13 cellular contexts compared by ENCODE assay signal in the genomic region with DNA sequence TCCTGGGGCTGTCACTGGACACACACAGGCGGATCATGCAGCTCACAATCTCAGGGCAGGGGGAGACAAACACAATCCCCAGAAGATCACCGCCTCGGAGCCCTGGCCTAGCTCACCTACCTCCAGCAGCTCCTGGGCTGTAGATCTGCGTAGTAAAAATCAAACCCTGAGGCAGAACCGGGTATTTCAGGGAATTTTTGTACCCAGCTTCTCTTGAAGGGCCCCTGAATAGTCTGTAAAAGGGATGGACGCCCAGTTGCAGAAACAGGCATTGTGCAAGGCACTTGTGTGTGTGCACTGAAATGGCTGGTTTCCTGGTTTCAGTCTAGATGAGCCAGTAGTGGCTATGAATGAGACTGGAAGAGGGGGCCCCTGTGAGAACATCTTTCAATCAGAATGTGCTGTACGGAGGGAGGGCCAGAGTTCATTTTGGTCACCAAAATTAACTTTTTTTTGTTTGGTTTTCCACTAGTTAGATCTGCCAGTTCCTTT. TPM values are rescaled to one million over a fixed set of nuclear protein-coding genes. Genes with fewer than 3 reads are reported as not detected.
A peak's percentile ranks its signal among the peaks of the same experiment; 100 is the strongest.
DNase-seq lines count a peak whose midpoint lies in the region; ATAC-seq, FAIRE-seq and TF ChIP-seq lines count a peak whose summit lies in the region.
"Had no signal": no experiment of that assay in that cellular context is flagged by ENCODE, and none has a peak within 500 bp of the region (broad histone marks: within the 10 kb centered on the region; RNA-seq: fewer than 3 reads in every experiment).

No MANE protein-coding gene starts in this region.

- no peaks in the 10 kb centered on the region for H3K9me2 ChIP-seq in MM.1S (replicated peaks; ENCODE audit: insufficient read depth, low read length)

- TF ChIP-seq CTCF in natural killer cell (IDR thresholded peaks at IDR 0.05) (no peak), K562 (IDR thresholded peaks at IDR 0.05 in 2 of 3, conservative IDR thresholded peaks at IDR 0.05 in 1 of 3; ENCODE audit: insufficient read depth in 2 of 3, low read depth in 1 of 3, low read length in 3 of 3) (peak; percentile 52 to 55 (median 52); a peak in 4 of 6 replicates), HepG2 (CRISPR knock-in tag; IDR thresholded peaks at IDR 0.05) (no peak; the same call in 1 of the 2 replicates), MM.1S (IDR thresholded peaks at IDR 0.05; ENCODE audit: low read length) (no peak), sigmoid colon (IDR thresholded peaks at IDR 0.05) (no peak)

- H3K4me2 ChIP-seq in K562 (ENCODE audit: insufficient read depth, low read length) (no peak overlapping the region), HepG2 (ENCODE audit: low read depth, low read length) (no peak overlapping the region), MM.1S (ENCODE audit: low read depth, low read length) (no peak overlapping the region)

- H3K36me3 ChIP-seq in K562 (ENCODE audit: control insufficient read depth, insufficient read depth, low read length) (peaks cover 21% of the 10 kb centered on the region; the same call in 1 of the 3 replicates), HepG2 (replicated peaks in 1 of 2; ENCODE audit: control insufficient read depth in 1 of 2, insufficient read depth in 2 of 2, low read length in 2 of 2) (peaks cover 7 to 22% of the 10 kb centered on the region in 2 experiments), MM.1S (replicated peaks; ENCODE audit: insufficient read depth, low read length) (no peaks in the 10 kb centered on the region; the same call in 1 of the 2 replicates), sigmoid colon (peaks cover 12 to 28% (median 19%) of the 10 kb centered on the region in 4 donors)

- H4K20me1 ChIP-seq in K562 (replicated peaks; ENCODE audit: control insufficient read depth, insufficient read depth, low read length) (peaks cover 4% of the 10 kb centered on the region; the same call in 1 of the 2 replicates), HepG2 (ENCODE audit: insufficient read depth, low read length) (0 out of 2 replicates have a peak, but pooled peaks cover 5% of the 10 kb centered on the region), MM.1S (ENCODE audit: insufficient read depth, low read length) (no peaks in the 10 kb centered on the region)

- BruUV-seq in K562 (replicated peaks; lab: Mats Ljungman, UMichigan) = TSS peak; percentile 30
- BruUV-seq in HepG2 (replicated peaks; lab: Mats Ljungman, UMichigan) = no TSS peak

- H3K4me1 Mint-ChIP-seq in natural killer cell = peaks cover 16 to 17% of the 10 kb centered on the region in 2 donors
- peaks cover 16% of the 10 kb centered on the region in 2 donors for H3K4me1 Mint-ChIP-seq in natural killer cell treated with Interleukin-12 subunit alpha and Interleukin-12 subunit beta and Interleukin-15 and Interleukin-18, amount 100 ng/mL, for 72 hours (ENCODE audit: low read depth in 2 of 2)

- no peaks in the 10 kb centered on the region for H3K79me2 ChIP-seq in K562 (ENCODE audit: control insufficient read depth, insufficient read depth, low read length)
- no peaks in the 10 kb centered on the region for H3K79me2 ChIP-seq in HepG2 (ENCODE audit: insufficient read depth, low read length)
- H3K79me2 ChIP-seq in MM.1S (ENCODE audit: low read length) = no peaks in the 10 kb centered on the region

- no peak overlapping the region for H2AFZ ChIP-seq in K562 (ENCODE audit: low read depth, low read length)
- H2AFZ ChIP-seq in HepG2 (ENCODE audit: low read length) = no peak overlapping the region
- H2AFZ ChIP-seq in MM.1S (ENCODE audit: low read length) = no peak overlapping the region

- POLR2A ChIA-PET in K562 (lab: Yijun Ruan, JAX) = interaction anchor here (0.6 to 1.1 kb wide), 6 partner anchors 8 to 88 kb away, joined by 3 to 4 read pairs (median 3); no protein-coding TSS in a partner anchor
- POLR2A ChIA-PET in HepG2 (lab: Yijun Ruan, JAX) = interaction anchor here (0.8 kb wide), 1 partner anchor 88 kb away, joined by 3 read pairs; no protein-coding TSS in a partner anchor

- FAIRE-seq in K562 (lab: Jason Lieb, UNC) (peak; percentile 44), HepG2 (lab: Jason Lieb, UNC) (no peak)

- WGBS in K562 (ENCODE audit: insufficient coverage, low coverage, missing lambda C conversion rate) = 40% methylated on average over 7 of the region's 7 CpGs
- WGBS in HepG2 (ENCODE audit: low lambda C conversion rate) = 65% methylated on average over 7 of the region's 7 CpGs
- WGBS in sigmoid colon, 2 donors = 71 to 74% methylated on average over 7 of the region's 7 CpGs

- no peaks in the 10 kb centered on the region for H3K27me3 ChIP-seq in K562 (ENCODE audit: control insufficient read depth in 2 of 2, insufficient read depth in 2 of 2, low read length in 2 of 2)
- H3K27me3 ChIP-seq in HepG2 (ENCODE audit: control insufficient read depth in 1 of 2, insufficient read depth in 2 of 2, low read length in 2 of 2) = no peaks in the 10 kb centered on the region
- peaks cover 10% of the 10 kb centered on the region for H3K27me3 ChIP-seq in MM.1S (replicated peaks; ENCODE audit: insufficient read depth, low read length)
- H3K27me3 ChIP-seq in sigmoid colon = no peaks in the 10 kb centered on the region

- no peaks in the 10 kb centered on the region for H3K9me3 ChIP-seq in K562 (replicated peaks; ENCODE audit: control insufficient read depth, insufficient read depth, low read depth, low read length)
- no peaks in the 10 kb centered on the region for H3K9me3 ChIP-seq in HepG2 (ENCODE audit: low read length)
- no peaks in the 10 kb centered on the region for H3K9me3 ChIP-seq in MM.1S (replicated peaks; ENCODE audit: insufficient read depth, low read length)
- H3K9me3 ChIP-seq in sigmoid colon = no peaks in the 10 kb centered on the region

- DNase-seq in natural killer cell (no peak), K562 (ENCODE audit: extremely low read depth in 1 of 4, low spot score in 3 of 4) (peak in 3 of 4 experiments; percentile 48 to 54 (median 54)), HepG2 (ENCODE audit: low spot score) (no peak), MM.1S (no peak), sigmoid colon (no peak), cerebellum (ENCODE audit: low spot score) (no peak), ecto neural progenitor cell (ENCODE audit: low spot score) (no peak)
- no peak for DNase-seq in natural killer cell treated with Interleukin-12 subunit alpha and Interleukin-12 subunit beta and Interleukin-15 and Interleukin-18, amount 100 ng/mL, for 72 hours (ENCODE audit: low spot score)
- DNase-seq: KG1; NCI-H446; stimulated activated CD4-positive, alpha-beta T cell treated with anti-CD3 and anti-CD28 coated beads, Interleukin-2, amount 100 ng/mL, for 24 hours; stimulated activated naive CD8-positive, alpha-beta T cell treated with anti-CD3 and anti-CD28 coated beads, Interleukin-15, amount 100 ng/mL, for 72 hours had no signal

- no peak overlapping the region for H3K4me3 Mint-ChIP-seq in natural killer cell
- no peak overlapping the region for H3K4me3 Mint-ChIP-seq in natural killer cell treated with Interleukin-12 subunit alpha and Interleukin-12 subunit beta and Interleukin-15 and Interleukin-18, amount 100 ng/mL, for 72 hours
- H3K4me3 Mint-ChIP-seq: B cell; stimulated activated naive CD8-positive, alpha-beta T cell treated with anti-CD3 and anti-CD28 coated beads, Interleukin-15, amount 100 ng/mL, for 72 hours had no signal

- no peaks in the 10 kb centered on the region; the same call in 1 of the 2 replicates for H3F3A ChIP-seq in MM.1S (ENCODE audit: insufficient read depth, low read length)

- ATAC-seq in natural killer cell (no peak), K562 (peak; percentile 76), HepG2 (peak; percentile 35)
- no peak for ATAC-seq in natural killer cell treated with Interleukin-12 subunit alpha and Interleukin-12 subunit beta and Interleukin-15 and Interleukin-18, amount 100 ng/mL, for 72 hours
- ATAC-seq: stimulated activated naive CD8-positive, alpha-beta T cell treated with anti-CD3 and anti-CD28 coated beads, Interleukin-15, amount 100 ng/mL, for 72 hours had no signal

- H3K9ac ChIP-seq in K562 (ENCODE audit: insufficient read depth in 1 of 2, low read depth in 2 of 2, low read length in 2 of 2) (peak overlapping the region in 1 of 2 experiments; percentile 65; a peak in 2 of 4 replicates), HepG2 (ENCODE audit: insufficient read depth, low read depth, low read length) (no peak overlapping the region), MM.1S (ENCODE audit: low read length) (no peak overlapping the region)

- no peaks in the 10 kb centered on the region for H3K9me1 ChIP-seq in K562 (ENCODE audit: control insufficient read depth, insufficient read depth, low read length)

- H3K27ac Mint-ChIP-seq in natural killer cell = peak overlapping the region; percentile 57 to 83
- peak overlapping the region in 1 of 2 donors; percentile 38 for H3K27ac Mint-ChIP-seq in natural killer cell treated with Interleukin-12 subunit alpha and Interleukin-12 subunit beta and Interleukin-15 and Interleukin-18, amount 100 ng/mL, for 72 hours

- no peaks in the 10 kb centered on the region for H3K36me3 Mint-ChIP-seq in natural killer cell
- H3K36me3 Mint-ChIP-seq in natural killer cell treated with Interleukin-12 subunit alpha and Interleukin-12 subunit beta and Interleukin-15 and Interleukin-18, amount 100 ng/mL, for 72 hours = no peaks in the 10 kb centered on the region

- intact Hi-C loops in natural killer cell (cut with micrococcal nuclease) (loop anchor here (10.0 kb wide), 1 partner anchor 761 kb away; no protein-coding TSS in a partner anchor), K562 (cut with micrococcal nuclease) (loop anchor here (1.0 kb wide), 1 partner anchor 88 kb away; no protein-coding TSS in a partner anchor), HepG2 (cut with micrococcal nuclease; ENCODE audit: unreplicated experiment) (no loop called here), sigmoid colon (cut with DNase I) (loop anchor here (5.0 kb wide), 1 partner anchor 39 kb away; no protein-coding TSS in a partner anchor)

- in situ Hi-C loops in K562 (cut with MboI) (loop anchor here (5.0 to 25.0 kb wide), 3 partner anchors 86 to 759 kb away; no protein-coding TSS in a partner anchor), HepG2 (cut with HindIII; ENCODE audit: extremely low pct_ligation_motif_present, low pct_unique_long_range_greater_than_20kb) (no loop called here)

- H3K27ac ChIP-seq in K562 (ENCODE audit: extremely low read depth, low read depth, low read length) (no peak overlapping the region), HepG2 (ENCODE audit: extremely low read length, insufficient read depth, low read length) (no peak overlapping the region), MM.1S (ENCODE audit: low read length) (no peak overlapping the region), sigmoid colon (peak overlapping the region in 2 of 4 donors; percentile 22 to 32)

- no peaks in the 10 kb centered on the region for H3K9me3 Mint-ChIP-seq in natural killer cell
- H3K9me3 Mint-ChIP-seq in natural killer cell treated with Interleukin-12 subunit alpha and Interleukin-12 subunit beta and Interleukin-15 and Interleukin-18, amount 100 ng/mL, for 72 hours = no peaks in the 10 kb centered on the region
- H3K9me3 Mint-ChIP-seq: stimulated activated naive CD8-positive, alpha-beta T cell treated with anti-CD3 and anti-CD28 coated beads, Interleukin-15, amount 100 ng/mL, for 72 hours had no signal

- no peak overlapping the region for H3K4me3 ChIP-seq in K562
- H3K4me3 ChIP-seq in HepG2 (replicated peaks in 1 of 3; ENCODE audit: insufficient read depth in 1 of 3, low read depth in 2 of 3, low read length in 3 of 3) = no peak overlapping the region
- H3K4me3 ChIP-seq in MM.1S (ENCODE audit: low read length) = no peak overlapping the region
- no peak overlapping the region for H3K4me3 ChIP-seq in sigmoid colon

- TF ChIP-seq RAD21 in K562 (CRISPR knock-in tag; conservative IDR thresholded peaks at IDR 0.05 in 1 of 2, IDR thresholded peaks at IDR 0.05 in 1 of 2) (peak; percentile 14 to 50; a peak in 3 of 4 replicates), HepG2 (CRISPR knock-in tag; IDR thresholded peaks at IDR 0.05) (no peak)

- TF ChIP-seq EP300 in K562 (IDR thresholded peaks at IDR 0.05; ENCODE audit: low read length) (no peak), HepG2 (IDR thresholded peaks at IDR 0.05; ENCODE audit: low read depth in 2 of 2, low read length in 2 of 2) (no peak), HepG2 (CRISPR knock-in tag; IDR thresholded peaks at IDR 0.05; ENCODE audit: borderline replicate concordance) (no peak), sigmoid colon (IDR thresholded peaks at IDR 0.05) (no peak)

- H3K27me3 Mint-ChIP-seq in natural killer cell (ENCODE audit: low read depth in 2 of 2) = peaks cover 0 to 3% of the 10 kb centered on the region in 2 donors
- peaks cover 1 to 4% of the 10 kb centered on the region in 2 donors for H3K27me3 Mint-ChIP-seq in natural killer cell treated with Interleukin-12 subunit alpha and Interleukin-12 subunit beta and Interleukin-15 and Interleukin-18, amount 100 ng/mL, for 72 hours
- H3K27me3 Mint-ChIP-seq: B cell had no signal

- no peak for TF ChIP-seq POLR2A in K562 (conservative IDR thresholded peaks at IDR 0.05)
- no peak for TF ChIP-seq POLR2A in HepG2 (IDR thresholded peaks at IDR 0.05; ENCODE audit: insufficient read depth in 1 of 2, low read depth in 2 of 2, low read length in 2 of 2)
- no peak for TF ChIP-seq POLR2A in sigmoid colon (IDR thresholded peaks at IDR 0.05)

- H3K4me1 ChIP-seq in K562 (replicated peaks in 1 of 2; ENCODE audit: control insufficient read depth in 2 of 2, insufficient read depth in 2 of 2, low read length in 2 of 2) (peaks cover 4 to 33% of the 10 kb centered on the region in 2 experiments; a peak in 4 of 5 replicates), HepG2 (ENCODE audit: insufficient read depth, low read length) (peaks cover 40% of the 10 kb centered on the region), MM.1S (ENCODE audit: low read length) (no peaks in the 10 kb centered on the region), sigmoid colon (peaks cover 0 to 18% (median 10%) of the 10 kb centered on the region in 4 donors)

- CTCF ChIA-PET in K562 (lab: Yijun Ruan, JAX; ENCODE audit: low intra/inter-chr PET ratio) (interaction anchor here (0.9 kb wide), 1 partner anchor 88 kb away, joined by 7 read pairs; no protein-coding TSS in a partner anchor), HepG2 (lab: Yijun Ruan, JAX; ENCODE audit: low intra/inter-chr PET ratio, low total read pairs) (no interaction called here)

RNA-seq across cellular contexts. Expression of gene RPL32, which starts 54.9 kb away (rescaled TPM):
- total RNA-seq in natural killer cell = 1,000 to 10,000 TPM; 1,034 to 1,328 (median 1,277) TPM
- 1,000 to 10,000 TPM; 1,132 to 1,133 TPM for total RNA-seq in natural killer cell treated with Interleukin-12 subunit alpha and Interleukin-12 subunit beta and Interleukin-15 and Interleukin-18, amount 100 ng/mL, for 72 hours
- 321 and 449 TPM in 2 replicates for total RNA-seq in K562 (2011; cell fraction: chromatin; rRNA removed; ENCODE audit: low replicate concordance)
- 553 and 562 TPM in 2 replicates for total RNA-seq in K562 (2011; cell fraction: nucleolus; rRNA removed)
- 913 and 2,354 TPM in 2 replicates for total RNA-seq in K562 (2011; cell fraction: nucleoplasm; rRNA removed)
- total RNA-seq in K562 (2014; rRNA removed) = 3,132 and 3,347 TPM in 2 replicates
- 4,513 and 4,632 TPM in 2 replicates for total RNA-seq in K562 (2014; rRNA removed; fragmentation: Illumina TruSeq; extraction: Trizol)
- total RNA-seq in K562 (2015; rRNA removed; fragmentation: Illumina TruSeq; extraction: Trizol) = 4,527 and 4,779 TPM in 2 replicates
- total RNA-seq in K562 (2021) = 2,738 and 3,009 TPM in 2 replicates
- polyA plus RNA-seq in K562 (2011; rRNA removed) = 4,861 and 5,231 TPM in 2 replicates
- 2,530 and 2,776 TPM in 2 replicates for polyA plus RNA-seq in K562 (2011; cell fraction: cytosol; rRNA removed)
- 1,377 and 2,422 TPM in 2 replicates for polyA plus RNA-seq in K562 (2011; cell fraction: nucleus; rRNA removed)
- 4,850 and 6,211 TPM in 2 replicates for polyA plus RNA-seq in K562 (2012)
- 5,815 and 6,200 TPM in 2 replicates for polyA plus RNA-seq in K562 (2014; fragmentation: Illumina TruSeq; extraction: Trizol)
- polyA plus RNA-seq in K562 (2014; fragmentation: Nextera tagmentation; extraction: Ambion mirVana) = 1,000 to 10,000 TPM; 3,469 to 4,286 TPM
- polyA plus RNA-seq in K562 (2014; rRNA removed) = 4,142 and 5,104 TPM in 2 replicates
- 3,010 and 3,339 TPM in 2 replicates for polyA minus RNA-seq in K562 (2011; rRNA and poly(A)+ RNA removed)
- polyA minus RNA-seq in K562 (2011; cell fraction: cytosol; rRNA and poly(A)+ RNA removed) = 1,491 and 1,656 TPM in 2 replicates
- 319 and 489 TPM in 2 replicates for polyA minus RNA-seq in K562 (2011; cell fraction: nucleus; rRNA and poly(A)+ RNA removed)
- total RNA-seq in HepG2 (2016; rRNA removed; fragmentation: Illumina TruSeq; extraction: Trizol) = 1,781 and 2,179 TPM in 2 replicates
- total RNA-seq in HepG2 (2016; cell fraction: cytosol; rRNA removed; fragmentation: Illumina TruSeq; extraction: Trizol; ENCODE audit: low read depth) = 3,269 and 3,354 TPM in 2 replicates
- 1,702 and 2,262 TPM in 2 replicates for total RNA-seq in HepG2 (2016; cell fraction: insoluble cytoplasmic fraction; rRNA removed; fragmentation: Illumina TruSeq; extraction: Trizol)
- total RNA-seq in HepG2 (2016; cell fraction: membrane; rRNA removed; fragmentation: Illumina TruSeq; extraction: Trizol) = 4,253 and 4,526 TPM in 2 replicates
- total RNA-seq in HepG2 (2016; cell fraction: nucleus; rRNA removed; fragmentation: Illumina TruSeq; extraction: Trizol) = 560 and 609 TPM in 2 replicates
- 2,268 and 2,401 TPM in 2 replicates for polyA plus RNA-seq in HepG2 (2011; rRNA removed)
- 1,778 and 1,795 TPM in 2 replicates for polyA plus RNA-seq in HepG2 (2011; cell fraction: cytosol; rRNA removed)
- 459 and 538 TPM in 2 replicates for polyA plus RNA-seq in HepG2 (2011; cell fraction: nucleus; rRNA removed)
- 2,727 and 3,505 TPM in 2 replicates for polyA plus RNA-seq in HepG2 (2012)
- 4,453 and 4,819 TPM in 2 replicates for polyA plus RNA-seq in HepG2 (2016; cell fraction: cytosol; fragmentation: Illumina TruSeq; extraction: Trizol; ENCODE audit: low read depth)
- 2,446 and 2,535 TPM in 2 replicates for polyA plus RNA-seq in HepG2 (2016; cell fraction: insoluble cytoplasmic fraction; fragmentation: Illumina TruSeq; extraction: Trizol; ENCODE audit: low read depth)
- 4,866 and 4,953 TPM in 2 replicates for polyA plus RNA-seq in HepG2 (2016; cell fraction: membrane; fragmentation: Illumina TruSeq; extraction: Trizol; ENCODE audit: low read depth)
- 1,119 and 1,145 TPM in 2 replicates for polyA plus RNA-seq in HepG2 (2016; cell fraction: nucleus; fragmentation: Illumina TruSeq; extraction: Trizol; ENCODE audit: insufficient read depth, low read depth)
- 371 and 1,174 TPM in 2 replicates for polyA minus RNA-seq in HepG2 (2011; rRNA and poly(A)+ RNA removed; ENCODE audit: low replicate concordance)
- 694 and 812 TPM in 2 replicates for polyA minus RNA-seq in HepG2 (2011; cell fraction: cytosol; rRNA and poly(A)+ RNA removed)
- polyA minus RNA-seq in HepG2 (2011; cell fraction: nucleus; rRNA and poly(A)+ RNA removed) = 216 and 257 TPM in 2 replicates
- 1,000 to 10,000 TPM in 2 of 4 donors, 100 to 1,000 TPM in 2; 920 to 2,637 (median 1,036) TPM for total RNA-seq in sigmoid colon
- polyA plus RNA-seq in sigmoid colon = 1,000 to 10,000 TPM; 1,772 to 3,640 (median 2,133) TPM
- total RNA-seq in cerebellum = 1,138 TPM

Comparison
In these comparisons a context has a peak if more than half of its experiments do, and no peak if none do; other contexts are left out.
1. ATAC-seq: peak in K562 (single experiment) and HepG2 (single experiment); none in natural killer cell (0 of 3) and natural killer cell treated with Interleukin-12 subunit alpha and Interleukin-12 subunit beta and Interleukin-15 and Interleukin-18, amount 100 ng/mL, for 72 hours (0 of 2).
2. DNase-seq: peak in K562 (3 of 4); none in natural killer cell (single experiment), natural killer cell treated with Interleukin-12 subunit alpha and Interleukin-12 subunit beta and Interleukin-15 and Interleukin-18, amount 100 ng/mL, for 72 hours (single experiment), HepG2 (single experiment), MM.1S (single experiment), sigmoid colon (single experiment), cerebellum (single experiment) and ecto neural progenitor cell (single experiment).
3. CTCF ChIP-seq: peak in K562 (3 of 3); none in natural killer cell (single experiment), HepG2 (single experiment), MM.1S (single experiment) and sigmoid colon (0 of 4).